ENCODE assay signal across 28 cellular contexts in genomic region chr13:30403491-30403890, GRCh38. TPM values are rescaled to one million over a fixed set of nuclear protein-coding genes. Genes with fewer than 3 reads are reported as not detected.
"Had no signal": no experiment of that assay in that cellular context is flagged by ENCODE, and none has a peak within 500 bp of the region (broad histone marks: within the 10 kb centered on the region; RNA-seq: fewer than 3 reads in every experiment).

No MANE protein-coding gene starts in this region.

- H3K4me3 ChIP-seq: heart right ventricle, left ventricle myocardium inferior, lung, pancreas, thoracic aorta had no signal

- H3K9me3 Mint-ChIP-seq: activated CD4-positive, alpha-beta memory T cell treated with anti-CD3 and anti-CD28 coated beads, Interleukin-2, amount 10 ng/mL, durations not matched to agents 7 days and 5 days; activated CD4-positive, alpha-beta T cell treated with anti-CD3 and anti-CD28 coated beads, Interleukin-2, amount 10 ng/mL, durations not matched to agents 24 days and 14 days; activated T-cell treated with anti-CD3 and anti-CD28 coated beads, Interleukin-2, amount 50 U/mL, for 4 hours; activated T-helper 17 cell treated with anti-CD3 and anti-CD28 coated beads, Interleukin-2, amount 50 U/mL, for 72 hours; dendritic cell treated with granulocyte-macrophage colony-stimulating factor and Interleukin-4, amounts not matched to agents 40 ng/mL and 50 ng/mL, for 4 days; endodermal cell; naive B cell; neural crest cell; T-helper 1 cell treated with Interleukin-12 subunit alpha and Interleukin-12 subunit beta and Interleukin-4 antibody, amounts not matched to agents 30 μg/mL and 1 μg/mL, for 36 hours; type B pancreatic cell had no signal

- H3K36me3 Mint-ChIP-seq: naive B cell, type B pancreatic cell had no signal

- H3K27me3 ChIP-seq: heart right ventricle, pancreas had no signal

- H3K36me3 ChIP-seq: heart right ventricle, left ventricle myocardium inferior, pancreas, thoracic aorta had no signal

- H3K4me1 ChIP-seq: pancreas had no signal

- H3K27me3 Mint-ChIP-seq: activated T-helper 17 cell treated with anti-CD3 and anti-CD28 coated beads, Interleukin-2, amount 50 U/mL, for 72 hours; naive B cell; type B pancreatic cell had no signal

- ATAC-seq: activated T-cell treated with anti-CD3 and anti-CD28 coated beads, Interleukin-2, amount 50 U/mL, for 4 hours; activated T-helper 17 cell treated with anti-CD3 and anti-CD28 coated beads, Interleukin-2, amount 50 U/mL, for 72 hours; esophagus mucosa; heart right ventricle; pancreas; right cardiac atrium had no signal

- H3K27ac Mint-ChIP-seq: activated CD4-positive, alpha-beta memory T cell treated with anti-CD3 and anti-CD28 coated beads, Interleukin-2, amount 10 ng/mL, durations not matched to agents 7 days and 5 days; activated CD4-positive, alpha-beta T cell treated with anti-CD3 and anti-CD28 coated beads, Interleukin-2, amount 10 ng/mL, durations not matched to agents 24 days and 14 days; activated T-helper 17 cell treated with anti-CD3 and anti-CD28 coated beads, Interleukin-2, amount 50 U/mL, for 72 hours; dendritic cell treated with granulocyte-macrophage colony-stimulating factor and Interleukin-4, amounts not matched to agents 40 ng/mL and 50 ng/mL, for 4 days; endodermal cell; T-helper 1 cell treated with Interleukin-12 subunit alpha and Interleukin-12 subunit beta and Interleukin-4 antibody, amounts not matched to agents 30 μg/mL and 1 μg/mL, for 36 hours; type B pancreatic cell had no signal

- H3K27ac ChIP-seq: heart right ventricle, left ventricle myocardium inferior, pancreas, thoracic aorta had no signal

- H3K4me3 Mint-ChIP-seq: activated CD4-positive, alpha-beta memory T cell treated with anti-CD3 and anti-CD28 coated beads, Interleukin-2, amount 10 ng/mL, durations not matched to agents 7 days and 5 days; activated CD4-positive, alpha-beta T cell treated with anti-CD3 and anti-CD28 coated beads, Interleukin-2, amount 10 ng/mL, durations not matched to agents 24 days and 14 days; activated T-cell treated with anti-CD3 and anti-CD28 coated beads, Interleukin-2, amount 50 U/mL, for 4 hours; activated T-helper 17 cell treated with anti-CD3 and anti-CD28 coated beads, Interleukin-2, amount 50 U/mL, for 72 hours; dendritic cell treated with granulocyte-macrophage colony-stimulating factor and Interleukin-4, amounts not matched to agents 40 ng/mL and 50 ng/mL, for 4 days; endodermal cell; naive B cell; neural crest cell; T-helper 1 cell treated with Interleukin-12 subunit alpha and Interleukin-12 subunit beta and Interleukin-4 antibody, amounts not matched to agents 30 μg/mL and 1 μg/mL, for 36 hours; type B pancreatic cell had no signal

- DNase-seq: activated CD4-positive, alpha-beta memory T cell treated with anti-CD3 and anti-CD28 coated beads, Interleukin-2, amount 10 ng/mL, durations not matched to agents 7 days and 5 days; activated CD4-positive, alpha-beta T cell treated with anti-CD3 and anti-CD28 coated beads, Interleukin-2, amount 10 ng/mL, durations not matched to agents 24 days and 14 days; activated CD4-positive, CD25-positive, alpha-beta regulatory T cell treated with anti-CD3 and anti-CD28 coated beads, Interleukin-2, amount 50 U/mL, for 72 hours; activated gamma-delta T cell treated with Interleukin-2 at 50 U/mL for 16 hours; activated naive CD4-positive, alpha-beta T cell treated with anti-CD3 and anti-CD28 coated beads, Interleukin-2, amount 50 U/mL, for 16 hours; activated T-cell treated with anti-CD3 and anti-CD28 coated beads, Interleukin-2, amount 50 U/mL, for 4 hours; amygdala; central memory CD4-positive, alpha-beta T cell; endodermal cell; foreskin fibroblast; heart right ventricle; left ventricle myocardium inferior; naive B cell; nucleus accumbens; pancreas; right cardiac atrium; stimulated activated CD4-positive, alpha-beta T cell treated with anti-CD3 and anti-CD28 coated beads, Interleukin-2, amount 100 ng/mL, for 48 hours; stimulated activated naive CD4-positive, alpha-beta T cell treated with Interleukin-2 at 50 U/mL for 16 hours; SW 1271; T-helper 9 cell had no signal

- H3K9me3 ChIP-seq: heart right ventricle, left ventricle myocardium inferior, pancreas, thoracic aorta had no signal

RNA-seq across cellular contexts. Expression of gene UBE2L5, which starts 18.8 kb away (rescaled TPM):
- polyA plus RNA-seq: right cardiac atrium had no signal
